Comparison of ENCODE assay signal across 9 cellular contexts in genomic region chr19:629515-629914, GRCh38. TPM values are rescaled to one million over a fixed set of nuclear protein-coding genes. Genes with fewer than 3 reads are reported as not detected.
A peak's percentile ranks its signal among the peaks of the same experiment; 100 is the strongest.
DNase-seq lines count a peak whose midpoint lies in the region; ATAC-seq, FAIRE-seq and TF ChIP-seq lines count a peak whose summit lies in the region.
"Not testable (repeated sequence)": the region's sequence is repeated elsewhere in the genome, so short reads cannot be mapped to it uniquely, and the experiment has no call there.
"Had no signal": no experiment of that assay in that cellular context is flagged by ENCODE, and none has a peak within 500 bp of the region (broad histone marks: within the 10 kb centered on the region; RNA-seq: fewer than 3 reads in every experiment).

No MANE protein-coding gene starts in this region.

- WGBS in HepG2 (ENCODE audit: low lambda C conversion rate), result 95% methylated on average over 4 of the region's 25 CpGs

- peaks cover 33% of the 10 kb centered on the region for H3K4me1 ChIP-seq in HepG2 (ENCODE audit: insufficient read depth, low read length)

- not testable (repeated sequence) for TF ChIP-seq POLR2A in HepG2 (IDR thresholded peaks at IDR 0.05; ENCODE audit: insufficient read depth in 1 of 2, low read depth in 2 of 2, low read length in 2 of 2)

- H3K27me3 ChIP-seq in HepG2 (ENCODE audit: control insufficient read depth in 1 of 2, insufficient read depth in 2 of 2, low read length in 2 of 2), result not testable (repeated sequence)

- H3K27me3 Mint-ChIP-seq in chondrocyte (ENCODE audit: low read depth), result not testable (repeated sequence)

- not testable (repeated sequence) for TF ChIP-seq RAD21 in Ishikawa (IDR thresholded peaks at IDR 0.05; ENCODE audit: low read depth); HepG2 (CRISPR knock-in tag; IDR thresholded peaks at IDR 0.05)

- peak; percentile 34; the same call in 1 of the 2 replicates for TF ChIP-seq EP300 in Ishikawa (IDR thresholded peaks at IDR 0.05; ENCODE audit: borderline replicate concordance)
- not testable (repeated sequence) for TF ChIP-seq EP300 in HepG2 (IDR thresholded peaks at IDR 0.05; ENCODE audit: low read depth in 2 of 2, low read length in 2 of 2); HepG2 (CRISPR knock-in tag; IDR thresholded peaks at IDR 0.05; ENCODE audit: borderline replicate concordance)

- intact Hi-C loops in HepG2 (cut with micrococcal nuclease; ENCODE audit: unreplicated experiment), result not testable (repeated sequence)

- H3K9me3 Mint-ChIP-seq in chondrocyte (ENCODE audit: low read depth), result not testable (repeated sequence)

- not testable (repeated sequence) for H2AFZ ChIP-seq in HepG2 (ENCODE audit: low read length)

- not testable (repeated sequence) for H3K27ac Mint-ChIP-seq in chondrocyte (ENCODE audit: unreplicated experiment)

- BruUV-seq in HepG2 (replicated peaks; lab: Mats Ljungman, UMichigan), result not testable (repeated sequence)

- peaks cover 27% of the 10 kb centered on the region for H3K4me1 Mint-ChIP-seq in chondrocyte (ENCODE audit: low read depth)

- not testable (repeated sequence) for H3K9me3 ChIP-seq in HepG2 (ENCODE audit: low read length)

- TF ChIP-seq CTCF in chondrocyte (IDR thresholded peaks at IDR 0.05), result not testable (repeated sequence)
- TF ChIP-seq CTCF in HepG2 (CRISPR knock-in tag; IDR thresholded peaks at IDR 0.05), result peak; percentile 18; the same call in 1 of the 2 replicates

- not testable (repeated sequence) for H3K9ac ChIP-seq in HepG2 (ENCODE audit: insufficient read depth, low read depth, low read length)

- peaks cover 6 to 28% of the 10 kb centered on the region in 2 experiments; a peak in 4 of 5 replicates for H3K36me3 ChIP-seq in HepG2 (replicated peaks in 1 of 2; ENCODE audit: control insufficient read depth in 1 of 2, insufficient read depth in 2 of 2, low read length in 2 of 2)

- DNase-seq in COLO668 (lab: John Stamatoyannopoulos, UW; ENCODE audit: unreplicated experiment), result peak; percentile 83
- peak; percentile 39 for DNase-seq in NCI-H146 treated with DMSO at 0.1 percent for 48 hours (lab: John Stamatoyannopoulos, UW; ENCODE audit: unreplicated experiment)
- DNase-seq in NCI-H524 treated with DMSO at 0.1 percent for 48 hours (lab: John Stamatoyannopoulos, UW), result peak; percentile 19
- DNase-seq in SHP77 treated with DMSO at 0.1 percent for 48 hours (lab: John Stamatoyannopoulos, UW), result peak; percentile 61
- peak; percentile 87 for DNase-seq in chondrocyte (ENCODE audit: low spot score)
- DNase-seq in HepG2 (ENCODE audit: low spot score), result not testable (repeated sequence)

- in situ Hi-C loops in HepG2 (cut with HindIII; ENCODE audit: extremely low pct_ligation_motif_present, low pct_unique_long_range_greater_than_20kb), result not testable (repeated sequence)

- H3K79me2 ChIP-seq in HepG2 (ENCODE audit: insufficient read depth, low read length), result peaks cover 30% of the 10 kb centered on the region

- not testable (repeated sequence) for H3K4me2 ChIP-seq in HepG2 (ENCODE audit: low read depth, low read length)

- CTCF ChIA-PET in HepG2 (lab: Yijun Ruan, JAX; ENCODE audit: low intra/inter-chr PET ratio, low total read pairs), result not testable (repeated sequence)

- H3K4me3 ChIP-seq in HepG2 (replicated peaks in 1 of 3; ENCODE audit: insufficient read depth in 1 of 3, low read depth in 2 of 3, low read length in 3 of 3), result not testable (repeated sequence)

- H4K20me1 ChIP-seq in HepG2 (ENCODE audit: insufficient read depth, low read length), result not testable (repeated sequence)

- not testable (repeated sequence) for H3K4me3 Mint-ChIP-seq in chondrocyte (ENCODE audit: unreplicated experiment)

- not testable (repeated sequence) for H3K27ac ChIP-seq in HepG2 (ENCODE audit: extremely low read length, insufficient read depth, low read length)

- POLR2A ChIA-PET in HepG2 (lab: Yijun Ruan, JAX), result not testable (repeated sequence)

- ATAC-seq in HepG2, result not testable (repeated sequence)

- FAIRE-seq in HepG2 (lab: Jason Lieb, UNC), result not testable (repeated sequence)

- peaks cover 13% of the 10 kb centered on the region for H3K36me3 Mint-ChIP-seq in chondrocyte (ENCODE audit: low read depth)

RNA-seq across cellular contexts. Expression of gene POLRMT, which starts 3.8 kb away (rescaled TPM):
- 27.3 to 35.8 TPM (median 35.5 TPM) in 3 replicates for total RNA-seq in chondrocyte
- 52.5 and 78.0 TPM in 2 replicates for total RNA-seq in HepG2 (2016; rRNA removed; fragmentation: Illumina TruSeq; extraction: Trizol)
- total RNA-seq in HepG2 (2016; cell fraction: cytosol; rRNA removed; fragmentation: Illumina TruSeq; extraction: Trizol; ENCODE audit: low read depth), result 14.6 and 16.3 TPM in 2 replicates
- total RNA-seq in HepG2 (2016; cell fraction: insoluble cytoplasmic fraction; rRNA removed; fragmentation: Illumina TruSeq; extraction: Trizol), result 49.1 and 82.6 TPM in 2 replicates
- total RNA-seq in HepG2 (2016; cell fraction: membrane; rRNA removed; fragmentation: Illumina TruSeq; extraction: Trizol), result 30.6 and 32.9 TPM in 2 replicates
- 53.4 and 70.1 TPM in 2 replicates for total RNA-seq in HepG2 (2016; cell fraction: nucleus; rRNA removed; fragmentation: Illumina TruSeq; extraction: Trizol)
- 101 and 114 TPM in 2 replicates for polyA plus RNA-seq in HepG2 (2011; rRNA removed)
- 20.8 and 36.5 TPM in 2 replicates for polyA plus RNA-seq in HepG2 (2011; cell fraction: cytosol; rRNA removed)
- 255 and 333 TPM in 2 replicates for polyA plus RNA-seq in HepG2 (2011; cell fraction: nucleus; rRNA removed)
- polyA plus RNA-seq in HepG2 (2012), result 52.2 and 65.7 TPM in 2 replicates
- polyA plus RNA-seq in HepG2 (2016; cell fraction: cytosol; fragmentation: Illumina TruSeq; extraction: Trizol; ENCODE audit: low read depth), result 16.5 and 17.7 TPM in 2 replicates
- polyA plus RNA-seq in HepG2 (2016; cell fraction: insoluble cytoplasmic fraction; fragmentation: Illumina TruSeq; extraction: Trizol; ENCODE audit: low read depth), result 70.9 and 71.7 TPM in 2 replicates
- polyA plus RNA-seq in HepG2 (2016; cell fraction: membrane; fragmentation: Illumina TruSeq; extraction: Trizol; ENCODE audit: low read depth), result 34.9 and 37.3 TPM in 2 replicates
- 138 and 146 TPM in 2 replicates for polyA plus RNA-seq in HepG2 (2016; cell fraction: nucleus; fragmentation: Illumina TruSeq; extraction: Trizol; ENCODE audit: insufficient read depth, low read depth)
- 247 and 377 TPM in 2 replicates for polyA minus RNA-seq in HepG2 (2011; rRNA and poly(A)+ RNA removed; ENCODE audit: low replicate concordance)
- 67.1 and 69.6 TPM in 2 replicates for polyA minus RNA-seq in HepG2 (2011; cell fraction: cytosol; rRNA and poly(A)+ RNA removed)
- 37.9 and 42.3 TPM in 2 replicates for polyA minus RNA-seq in HepG2 (2011; cell fraction: nucleus; rRNA and poly(A)+ RNA removed)

RNA-seq across cellular contexts. Expression of gene FGF22, which starts 10.2 kb away (rescaled TPM):
- total RNA-seq in chondrocyte, result not detected in 3 replicates
- 0.24 TPM in 1 of 2 replicates, not detected in the other for total RNA-seq in HepG2 (2016; rRNA removed; fragmentation: Illumina TruSeq; extraction: Trizol)
- total RNA-seq in HepG2 (2016; cell fraction: cytosol; rRNA removed; fragmentation: Illumina TruSeq; extraction: Trizol; ENCODE audit: low read depth), result not detected in 2 replicates
- 0.09 TPM in 1 of 2 replicates, not detected in the other for total RNA-seq in HepG2 (2016; cell fraction: insoluble cytoplasmic fraction; rRNA removed; fragmentation: Illumina TruSeq; extraction: Trizol)
- 0.17 and 0.19 TPM in 2 replicates for total RNA-seq in HepG2 (2016; cell fraction: membrane; rRNA removed; fragmentation: Illumina TruSeq; extraction: Trizol)
- total RNA-seq in HepG2 (2016; cell fraction: nucleus; rRNA removed; fragmentation: Illumina TruSeq; extraction: Trizol), result not detected in 2 replicates
- polyA plus RNA-seq in HepG2 (2011; rRNA removed), result 0.07 TPM in 1 of 2 replicates, not detected in the other
- not detected in 2 replicates for polyA plus RNA-seq in HepG2 (2011; cell fraction: cytosol; rRNA removed)
- not detected in 2 replicates for polyA plus RNA-seq in HepG2 (2011; cell fraction: nucleus; rRNA removed)
- 0.09 and 0.27 TPM in 2 replicates for polyA plus RNA-seq in HepG2 (2012)
- polyA plus RNA-seq in HepG2 (2016; cell fraction: cytosol; fragmentation: Illumina TruSeq; extraction: Trizol; ENCODE audit: low read depth), result 0.08 and 0.16 TPM in 2 replicates
- not detected in 2 replicates for polyA plus RNA-seq in HepG2 (2016; cell fraction: insoluble cytoplasmic fraction; fragmentation: Illumina TruSeq; extraction: Trizol; ENCODE audit: low read depth)
- polyA plus RNA-seq in HepG2 (2016; cell fraction: membrane; fragmentation: Illumina TruSeq; extraction: Trizol; ENCODE audit: low read depth), result 0.13 TPM in 1 of 2 replicates, not detected in the other
- polyA plus RNA-seq in HepG2 (2016; cell fraction: nucleus; fragmentation: Illumina TruSeq; extraction: Trizol; ENCODE audit: insufficient read depth, low read depth), result 0.33 TPM in 1 of 2 replicates, not detected in the other
- not detected in 2 replicates for polyA minus RNA-seq in HepG2 (2011; rRNA and poly(A)+ RNA removed; ENCODE audit: low replicate concordance)
- polyA minus RNA-seq in HepG2 (2011; cell fraction: cytosol; rRNA and poly(A)+ RNA removed), result not detected in 2 replicates
- not detected in 2 replicates for polyA minus RNA-seq in HepG2 (2011; cell fraction: nucleus; rRNA and poly(A)+ RNA removed)
- total RNA-seq: A172, HT1080 had no signal

RNA-seq across cellular contexts. Expression of gene RNF126, which starts 33.5 kb away (rescaled TPM):
- 29.3 to 36.3 TPM (median 29.5 TPM) in 3 replicates for total RNA-seq in chondrocyte
- total RNA-seq in HepG2 (2016; rRNA removed; fragmentation: Illumina TruSeq; extraction: Trizol), result 18.5 and 34.0 TPM in 2 replicates
- 60.7 and 62.9 TPM in 2 replicates for total RNA-seq in HepG2 (2016; cell fraction: cytosol; rRNA removed; fragmentation: Illumina TruSeq; extraction: Trizol; ENCODE audit: low read depth)
- total RNA-seq in HepG2 (2016; cell fraction: insoluble cytoplasmic fraction; rRNA removed; fragmentation: Illumina TruSeq; extraction: Trizol), result 14.0 and 32.5 TPM in 2 replicates
- 51.8 and 70.5 TPM in 2 replicates for total RNA-seq in HepG2 (2016; cell fraction: membrane; rRNA removed; fragmentation: Illumina TruSeq; extraction: Trizol)
- 20.4 and 26.7 TPM in 2 replicates for total RNA-seq in HepG2 (2016; cell fraction: nucleus; rRNA removed; fragmentation: Illumina TruSeq; extraction: Trizol)
- polyA plus RNA-seq in HepG2 (2011; rRNA removed), result 23.2 and 24.6 TPM in 2 replicates
- 21.4 and 33.6 TPM in 2 replicates for polyA plus RNA-seq in HepG2 (2011; cell fraction: cytosol; rRNA removed)
- 96.9 and 98.7 TPM in 2 replicates for polyA plus RNA-seq in HepG2 (2011; cell fraction: nucleus; rRNA removed)
- polyA plus RNA-seq in HepG2 (2012), result 47.4 and 51.2 TPM in 2 replicates
- 83.7 and 90.8 TPM in 2 replicates for polyA plus RNA-seq in HepG2 (2016; cell fraction: cytosol; fragmentation: Illumina TruSeq; extraction: Trizol; ENCODE audit: low read depth)
- 29.9 and 39.9 TPM in 2 replicates for polyA plus RNA-seq in HepG2 (2016; cell fraction: insoluble cytoplasmic fraction; fragmentation: Illumina TruSeq; extraction: Trizol; ENCODE audit: low read depth)
- polyA plus RNA-seq in HepG2 (2016; cell fraction: membrane; fragmentation: Illumina TruSeq; extraction: Trizol; ENCODE audit: low read depth), result 79.7 and 88.6 TPM in 2 replicates
- polyA plus RNA-seq in HepG2 (2016; cell fraction: nucleus; fragmentation: Illumina TruSeq; extraction: Trizol; ENCODE audit: insufficient read depth, low read depth), result 75.9 and 77.0 TPM in 2 replicates
- polyA minus RNA-seq in HepG2 (2011; rRNA and poly(A)+ RNA removed; ENCODE audit: low replicate concordance), result 10.7 and 26.6 TPM in 2 replicates
- polyA minus RNA-seq in HepG2 (2011; cell fraction: cytosol; rRNA and poly(A)+ RNA removed), result 18.3 and 21.9 TPM in 2 replicates
- 28.0 and 36.3 TPM in 2 replicates for polyA minus RNA-seq in HepG2 (2011; cell fraction: nucleus; rRNA and poly(A)+ RNA removed)

RNA-seq across cellular contexts. Expression of gene HCN2, which starts 39.8 kb away (rescaled TPM):
- 6.2 to 6.8 TPM (median 6.7 TPM) in 3 replicates for total RNA-seq in chondrocyte
- total RNA-seq in HepG2 (2016; rRNA removed; fragmentation: Illumina TruSeq; extraction: Trizol), result not detected in 2 replicates
- total RNA-seq in HepG2 (2016; cell fraction: cytosol; rRNA removed; fragmentation: Illumina TruSeq; extraction: Trizol; ENCODE audit: low read depth), result not detected in 2 replicates
- not detected in 2 replicates for total RNA-seq in HepG2 (2016; cell fraction: insoluble cytoplasmic fraction; rRNA removed; fragmentation: Illumina TruSeq; extraction: Trizol)
- total RNA-seq in HepG2 (2016; cell fraction: membrane; rRNA removed; fragmentation: Illumina TruSeq; extraction: Trizol), result 0.03 TPM in 1 of 2 replicates, not detected in the other
- total RNA-seq in HepG2 (2016; cell fraction: nucleus; rRNA removed; fragmentation: Illumina TruSeq; extraction: Trizol), result not detected in 2 replicates
- 0.01 and 0.05 TPM in 2 replicates for polyA plus RNA-seq in HepG2 (2011; rRNA removed)
- polyA plus RNA-seq in HepG2 (2011; cell fraction: cytosol; rRNA removed), result 0.07 and 0.09 TPM in 2 replicates
- polyA plus RNA-seq in HepG2 (2011; cell fraction: nucleus; rRNA removed), result 0.19 and 0.24 TPM in 2 replicates
- 0.15 and 0.39 TPM in 2 replicates for polyA plus RNA-seq in HepG2 (2012)
- 0.07 TPM in 1 of 2 replicates, not detected in the other for polyA plus RNA-seq in HepG2 (2016; cell fraction: cytosol; fragmentation: Illumina TruSeq; extraction: Trizol; ENCODE audit: low read depth)
- not detected in 2 replicates for polyA plus RNA-seq in HepG2 (2016; cell fraction: insoluble cytoplasmic fraction; fragmentation: Illumina TruSeq; extraction: Trizol; ENCODE audit: low read depth)
- polyA plus RNA-seq in HepG2 (2016; cell fraction: membrane; fragmentation: Illumina TruSeq; extraction: Trizol; ENCODE audit: low read depth), result 0.05 TPM in 1 of 2 replicates, not detected in the other
- not detected in 2 replicates for polyA plus RNA-seq in HepG2 (2016; cell fraction: nucleus; fragmentation: Illumina TruSeq; extraction: Trizol; ENCODE audit: insufficient read depth, low read depth)
- 0.16 and 9.3 TPM in 2 replicates for polyA minus RNA-seq in HepG2 (2011; rRNA and poly(A)+ RNA removed; ENCODE audit: low replicate concordance)
- not detected in 2 replicates for polyA minus RNA-seq in HepG2 (2011; cell fraction: cytosol; rRNA and poly(A)+ RNA removed)
- not detected in 2 replicates for polyA minus RNA-seq in HepG2 (2011; cell fraction: nucleus; rRNA and poly(A)+ RNA removed)

RNA-seq across cellular contexts. Expression of gene FSTL3, which starts 46.7 kb away (rescaled TPM):
- 267 to 316 TPM (median 312 TPM) in 3 replicates for total RNA-seq in chondrocyte
- total RNA-seq in HepG2 (2016; rRNA removed; fragmentation: Illumina TruSeq; extraction: Trizol), result 5.8 and 13.5 TPM in 2 replicates
- total RNA-seq in HepG2 (2016; cell fraction: cytosol; rRNA removed; fragmentation: Illumina TruSeq; extraction: Trizol; ENCODE audit: low read depth), result 3.3 and 3.8 TPM in 2 replicates
- total RNA-seq in HepG2 (2016; cell fraction: insoluble cytoplasmic fraction; rRNA removed; fragmentation: Illumina TruSeq; extraction: Trizol), result 4.6 and 14.2 TPM in 2 replicates
- 7.0 and 8.2 TPM in 2 replicates for total RNA-seq in HepG2 (2016; cell fraction: membrane; rRNA removed; fragmentation: Illumina TruSeq; extraction: Trizol)
- total RNA-seq in HepG2 (2016; cell fraction: nucleus; rRNA removed; fragmentation: Illumina TruSeq; extraction: Trizol), result 11.9 and 15.2 TPM in 2 replicates
- polyA plus RNA-seq in HepG2 (2011; rRNA removed), result 15.6 and 30.9 TPM in 2 replicates
- 24.5 and 32.7 TPM in 2 replicates for polyA plus RNA-seq in HepG2 (2011; cell fraction: cytosol; rRNA removed)
- polyA plus RNA-seq in HepG2 (2011; cell fraction: nucleus; rRNA removed), result 151 and 166 TPM in 2 replicates
- 19.0 and 28.0 TPM in 2 replicates for polyA plus RNA-seq in HepG2 (2012)
- polyA plus RNA-seq in HepG2 (2016; cell fraction: cytosol; fragmentation: Illumina TruSeq; extraction: Trizol; ENCODE audit: low read depth), result 3.1 and 4.0 TPM in 2 replicates
- 6.4 and 7.0 TPM in 2 replicates for polyA plus RNA-seq in HepG2 (2016; cell fraction: insoluble cytoplasmic fraction; fragmentation: Illumina TruSeq; extraction: Trizol; ENCODE audit: low read depth)
- polyA plus RNA-seq in HepG2 (2016; cell fraction: membrane; fragmentation: Illumina TruSeq; extraction: Trizol; ENCODE audit: low read depth), result 5.8 and 6.2 TPM in 2 replicates
- polyA plus RNA-seq in HepG2 (2016; cell fraction: nucleus; fragmentation: Illumina TruSeq; extraction: Trizol; ENCODE audit: insufficient read depth, low read depth), result 30.9 and 40.0 TPM in 2 replicates
- 28.2 and 70.2 TPM in 2 replicates for polyA minus RNA-seq in HepG2 (2011; rRNA and poly(A)+ RNA removed; ENCODE audit: low replicate concordance)
- 10.6 and 21.0 TPM in 2 replicates for polyA minus RNA-seq in HepG2 (2011; cell fraction: cytosol; rRNA and poly(A)+ RNA removed)
- 6.8 and 7.9 TPM in 2 replicates for polyA minus RNA-seq in HepG2 (2011; cell fraction: nucleus; rRNA and poly(A)+ RNA removed)
